8 cellular contexts compared by ENCODE assay signal in genomic region chr9:2015581-2016410, GRCh38. TPM values are rescaled to one million over a fixed set of nuclear protein-coding genes. Genes with fewer than 3 reads are reported as not detected.
DNase-seq lines count a peak whose midpoint lies in the region; ATAC-seq and TF ChIP-seq lines count a peak whose summit lies in the region.

No MANE protein-coding gene starts in this region.

- no peaks in the 10 kb centered on the region for H3K36me3 ChIP-seq in CD4-positive, CD25-positive, alpha-beta regulatory T cell (ENCODE audit: control insufficient read depth, insufficient read depth, low read length)
- no peaks in the 10 kb centered on the region for H3K36me3 ChIP-seq in GM23338 (ENCODE audit: insufficient read depth)

- H3K4me1 ChIP-seq in CD4-positive, CD25-positive, alpha-beta regulatory T cell (ENCODE audit: control insufficient read depth, insufficient read depth, low read length, poor library complexity, severe bottlenecking), result peaks cover 33% of the 10 kb centered on the region
- H3K4me1 ChIP-seq in GM23338 (ENCODE audit: insufficient read depth), result peaks cover 23% of the 10 kb centered on the region

- no peak for ATAC-seq in CD4-positive, CD25-positive, alpha-beta regulatory T cell (ENCODE audit: low read depth in 2 of 2)
- ATAC-seq in GM23338, result peak; percentile 30

- peaks cover 4% of the 10 kb centered on the region for H3K36me3 Mint-ChIP-seq in CD4-positive, CD25-positive, alpha-beta regulatory T cell
- H3K36me3 Mint-ChIP-seq in GM23338 (ENCODE audit: low read depth), result no peaks in the 10 kb centered on the region; the same call in 2 of the 3 replicates
- peaks cover 22% of the 10 kb centered on the region for H3K36me3 Mint-ChIP-seq in activated T-cell treated with anti-CD3 and anti-CD28 coated beads, Interleukin-2, amount 50 U/mL, for 24 hours (ENCODE audit: low read depth)

- peaks cover 22 to 49% (median 34%) of the 10 kb centered on the region in 4 donors for H3K4me1 Mint-ChIP-seq in CD4-positive, CD25-positive, alpha-beta regulatory T cell
- peaks cover 26% of the 10 kb centered on the region for H3K4me1 Mint-ChIP-seq in GM23338
- peaks cover 59% of the 10 kb centered on the region for H3K4me1 Mint-ChIP-seq in activated T-cell treated with anti-CD3 and anti-CD28 coated beads, Interleukin-2, amount 50 U/mL, for 24 hours (ENCODE audit: low read depth)

- no peak for TF ChIP-seq CTCF in GM23338 (conservative IDR thresholded peaks at IDR 0.05; ENCODE audit: low read depth in 2 of 2)

- peak overlapping the region; percentile 91 to 100 (median 100) for H3K4me3 Mint-ChIP-seq in CD4-positive, CD25-positive, alpha-beta regulatory T cell
- peak overlapping the region; percentile 91 for H3K4me3 Mint-ChIP-seq in GM23338
- H3K4me3 Mint-ChIP-seq in activated T-cell treated with anti-CD3 and anti-CD28 coated beads, Interleukin-2, amount 50 U/mL, for 24 hours, result peak overlapping the region; percentile 95

- peak overlapping the region; percentile 92 for H3K4me2 ChIP-seq in GM23338

- peak overlapping the region; percentile 99 to 100 (median 100) for H3K27ac Mint-ChIP-seq in CD4-positive, CD25-positive, alpha-beta regulatory T cell
- no peak overlapping the region for H3K27ac Mint-ChIP-seq in GM23338
- peak overlapping the region; percentile 99 for H3K27ac Mint-ChIP-seq in activated T-cell treated with anti-CD3 and anti-CD28 coated beads, Interleukin-2, amount 50 U/mL, for 24 hours

- H3K27ac ChIP-seq in CD4-positive, CD25-positive, alpha-beta regulatory T cell (ENCODE audit: insufficient read depth, low read length, poor library complexity, severe bottlenecking), result peak overlapping the region; percentile 93
- H3K27ac ChIP-seq in GM23338 (ENCODE audit: low read depth), result no peak overlapping the region

- peak; percentile 40 to 62 (median 59) for DNase-seq in CD4-positive, CD25-positive, alpha-beta regulatory T cell
- DNase-seq in GM23338 (ENCODE audit: low spot score) (peak; percentile 77), NCI-H526 treated with DMSO at 0.1 percent for 48 hours (lab: John Stamatoyannopoulos, UW) (peak; percentile 66), erythroblast (lab: John Stamatoyannopoulos, UW) (peak; percentile 65 to 84), mucosa of gallbladder (ENCODE audit: low spot score) (peak; percentile 47), NCI-H187 treated with DMSO at 0.1 percent for 48 hours (lab: John Stamatoyannopoulos, UW) (no peak)
- peak; percentile 75 for DNase-seq in activated T-cell treated with anti-CD3 and anti-CD28 coated beads, Interleukin-2, amount 50 U/mL, for 24 hours
- DNase-seq in stimulated activated CD8-positive, alpha-beta memory T cell treated with anti-CD3 and anti-CD28 coated beads, Interleukin-7, amount 100 ng/mL, for 4 hours (ENCODE audit: low read depth in 2 of 2), result peak; percentile 5 to 29

- TF ChIP-seq POLR2A in erythroblast (IDR thresholded peaks at IDR 0.05; ENCODE audit: low read length), result no peak

- no peaks in the 10 kb centered on the region for H4K20me1 ChIP-seq in GM23338 (replicated peaks; ENCODE audit: insufficient read depth)

- no peaks in the 10 kb centered on the region for H3F3A ChIP-seq in GM23338 (replicated peaks; ENCODE audit: low read depth)

- no peaks in the 10 kb centered on the region for H3K27me3 ChIP-seq in CD4-positive, CD25-positive, alpha-beta regulatory T cell (ENCODE audit: control insufficient read depth, insufficient read depth, low read length)
- H3K27me3 ChIP-seq in GM23338 (ENCODE audit: insufficient read depth), result peaks cover 78% of the 10 kb centered on the region

- no peaks in the 10 kb centered on the region for H3K9me3 ChIP-seq in CD4-positive, CD25-positive, alpha-beta regulatory T cell (ENCODE audit: control insufficient read depth in 2 of 2, low read length in 2 of 2)

- H3K4me3 ChIP-seq in CD4-positive, CD25-positive, alpha-beta regulatory T cell (ENCODE audit: low read depth, low read length), result peak overlapping the region; percentile 86
- H3K4me3 ChIP-seq in GM23338, result peak overlapping the region; percentile 91

- H3K27me3 Mint-ChIP-seq in CD4-positive, CD25-positive, alpha-beta regulatory T cell, result peaks cover 22% of the 10 kb centered on the region
- H3K27me3 Mint-ChIP-seq in GM23338 (ENCODE audit: insufficient read depth, low read depth, poor library complexity), result peaks cover 62% of the 10 kb centered on the region
- no peaks in the 10 kb centered on the region for H3K27me3 Mint-ChIP-seq in activated T-cell treated with anti-CD3 and anti-CD28 coated beads, Interleukin-2, amount 50 U/mL, for 24 hours

- peak overlapping the region; percentile 99 for H2AFZ ChIP-seq in GM23338

- H3K9me2 ChIP-seq in GM23338 (ENCODE audit: insufficient read depth), result no peaks in the 10 kb centered on the region

- no peaks in the 10 kb centered on the region; the same call in 1 of the 2 replicates for H3K79me2 ChIP-seq in GM23338 (replicated peaks; ENCODE audit: insufficient read depth)

- H3K9me3 Mint-ChIP-seq in CD4-positive, CD25-positive, alpha-beta regulatory T cell, result peaks cover 0 to 3% (median 0%) of the 10 kb centered on the region in 7 donors
- H3K9me3 Mint-ChIP-seq in GM23338, result no peaks in the 10 kb centered on the region
- H3K9me3 Mint-ChIP-seq in activated T-cell treated with anti-CD3 and anti-CD28 coated beads, Interleukin-2, amount 50 U/mL, for 24 hours, result no peaks in the 10 kb centered on the region

TF ChIP-seq in GM23338, 12 proteins besides CTCF, POLR2A, EP300 and RAD21:
- TF ChIP-seq NANOG (IDR thresholded peaks at IDR 0.05; ENCODE audit: borderline replicate concordance), result no peak
- peak; percentile 68 for TF ChIP-seq EZH2 (IDR thresholded peaks at IDR 0.05; ENCODE audit: low read depth, unreplicated experiment)

RNA-seq across cellular contexts. Expression of gene SMARCA2, which starts 0.6 kb away (rescaled TPM):
- 298 TPM for total RNA-seq in CD4-positive, CD25-positive, alpha-beta regulatory T cell
- polyA plus RNA-seq in CD4-positive, CD25-positive, alpha-beta regulatory T cell, result 10 to 100 TPM; 28.7 to 45.5 (median 34.9) TPM
- total RNA-seq in GM23338 (2014; rRNA removed; shearing (Covaris generic)), result 21.9 and 22.9 TPM in 2 replicates
- 18.4 and 21.7 TPM in 2 replicates for polyA plus RNA-seq in GM23338 (2016; fragmentation: Nextera tagmentation; extraction: Ambion mirVana)
- 184 TPM for total RNA-seq in mucosa of gallbladder
